In the genomic region with DNA sequence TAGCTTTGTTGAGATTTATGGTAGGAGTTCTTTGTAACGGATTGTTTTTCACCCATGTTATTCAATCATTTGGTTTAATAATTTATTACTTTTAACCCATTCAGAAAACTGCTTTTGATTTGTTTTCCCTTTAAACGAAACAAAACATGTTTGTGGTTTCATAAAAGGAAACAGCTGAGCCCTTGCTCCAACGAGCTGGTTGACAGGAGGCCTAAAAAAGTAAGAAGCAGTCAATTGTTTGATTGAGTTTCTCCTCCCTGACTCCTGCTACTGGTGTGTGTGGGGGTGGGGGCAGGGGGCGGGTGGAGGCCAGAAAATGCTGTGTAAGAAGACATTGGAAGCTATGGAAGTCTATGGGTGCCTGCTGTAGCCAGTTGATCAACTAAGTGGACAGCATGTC, we compare ENCODE assay signal across 21 cellular contexts.
DNase-seq lines count a peak whose midpoint lies in the region; ATAC-seq, FAIRE-seq and TF ChIP-seq lines count a peak whose summit lies in the region.
"Had no signal": no experiment of that assay in that cellular context is flagged by ENCODE, and none has a peak within 500 bp of the region (broad histone marks: within the 10 kb centered on the region; RNA-seq: fewer than 3 reads in every experiment).

No MANE protein-coding gene starts in this region.

- H3K4me1 ChIP-seq in BLaER1 treated with 17β-estradiol and CSF1 and Interleukin-3, amounts not matched to agents 10 nM and 100 nM, result peaks cover 0 to 21% (median 8%) of the 10 kb centered on the region in 10 experiments; a peak in 11 of 20 replicates
- no peaks in the 10 kb centered on the region for H3K4me1 ChIP-seq in GM12878 (ENCODE audit: control insufficient read depth, insufficient read depth, low read length)
- H3K4me1 ChIP-seq: HAP-1 had no signal

- H3K9me3 Mint-ChIP-seq in stimulated activated naive B cell treated with anti-CD40 and anti-IgM and Interleukin-4, amounts not matched to agents 10 μg/mL and 1 μg/mL and 100 μg/mL, for 72 hours, result no peaks in the 10 kb centered on the region
- no peaks in the 10 kb centered on the region for H3K9me3 Mint-ChIP-seq in T-cell
- H3K9me3 Mint-ChIP-seq: CD8-positive, alpha-beta memory T cell had no signal

- TF ChIP-seq POLR2A in GM12878 (IDR thresholded peaks at IDR 0.05; ENCODE audit: low read depth, low read length), result no peak

- H3K9me3 ChIP-seq in BLaER1 treated with 17β-estradiol and CSF1 and Interleukin-3, amounts not matched to agents 10 nM and 100 nM (replicated peaks in 1 of 11), result 0 out of 22 replicates have a peak, but pooled peaks cover 0 to 3% (median 0%) of the 10 kb centered on the region in 11 experiments
- no peaks in the 10 kb centered on the region for H3K9me3 ChIP-seq in GM12878 (replicated peaks; ENCODE audit: control insufficient read depth, insufficient read depth, low read length)
- H3K9me3 ChIP-seq: HAP-1 had no signal

- TF ChIP-seq RAD21 in GM12878 (IDR thresholded peaks at IDR 0.05; ENCODE audit: insufficient read depth, low read depth, low read length), result no peak

- BruUV-seq in GM12878 (replicated peaks; lab: Mats Ljungman, UMichigan), result no TSS peak

- 1% methylated on average over 4 of the region's 4 CpGs for WGBS in GM12878 (ENCODE audit: insufficient coverage, insufficient replicate concordance, low lambda C conversion rate, missing lambda C conversion rate)

- no peak overlapping the region for H3K4me3 ChIP-seq in BLaER1 treated with 17β-estradiol and CSF1 and Interleukin-3, amounts not matched to agents 10 nM and 100 nM
- no peak overlapping the region for H3K4me3 ChIP-seq in GM12878
- H3K4me3 ChIP-seq: GM23248, HAP-1, K562 had no signal

- in situ Hi-C loops in GM12878 (cut with MboI), result loop anchor here (25.0 kb wide), 1 partner anchor 531 kb away; no protein-coding TSS in a partner anchor

- no peak overlapping the region for H3K27ac Mint-ChIP-seq in stimulated activated naive B cell treated with anti-CD40 and anti-IgM and Interleukin-4, amounts not matched to agents 10 μg/mL and 1 μg/mL and 100 μg/mL, for 72 hours
- H3K27ac Mint-ChIP-seq in T-cell, result no peak overlapping the region
- H3K27ac Mint-ChIP-seq: CD4-positive, CD25-positive, alpha-beta regulatory T cell; CD8-positive, alpha-beta memory T cell had no signal

- peak overlapping the region in 8 of 11 experiments; percentile 26 to 60 (median 35); a peak in 13 of 22 replicates for H3K4me2 ChIP-seq in BLaER1 treated with 17β-estradiol and CSF1 and Interleukin-3, amounts not matched to agents 10 nM and 100 nM
- no peak overlapping the region for H3K4me2 ChIP-seq in GM12878 (ENCODE audit: control insufficient read depth, insufficient read depth)

- peak; percentile 57 for ATAC-seq in GM19438 (IDR thresholded peaks at IDR 0.05; ENCODE audit: low read depth, unreplicated experiment)
- no peak for ATAC-seq in GM12878
- no peak for ATAC-seq in GM21717 (IDR thresholded peaks at IDR 0.05; ENCODE audit: unreplicated experiment)
- ATAC-seq in stimulated activated naive B cell treated with anti-CD40 and anti-IgM and Interleukin-4, amounts not matched to agents 10 μg/mL and 1 μg/mL and 100 μg/mL, for 72 hours (replicated peaks), result no peak
- no peak for ATAC-seq in T-cell (replicated peaks in 1 of 4)
- ATAC-seq: K562 had no signal

- intact Hi-C loops in GM12878 (cut with micrococcal nuclease; ENCODE audit: unreplicated experiment), result no loop called here

- peaks cover 0 to 6% of the 10 kb centered on the region in 2 donors for H3K27me3 Mint-ChIP-seq in stimulated activated naive B cell treated with anti-CD40 and anti-IgM and Interleukin-4, amounts not matched to agents 10 μg/mL and 1 μg/mL and 100 μg/mL, for 72 hours
- peaks cover 0 to 7% of the 10 kb centered on the region in 2 donors for H3K27me3 Mint-ChIP-seq in T-cell
- H3K27me3 Mint-ChIP-seq: CD4-positive, CD25-positive, alpha-beta regulatory T cell had no signal

- peaks cover 4% of the 10 kb centered on the region in 2 donors for H3K4me1 Mint-ChIP-seq in stimulated activated naive B cell treated with anti-CD40 and anti-IgM and Interleukin-4, amounts not matched to agents 10 μg/mL and 1 μg/mL and 100 μg/mL, for 72 hours
- H3K4me1 Mint-ChIP-seq in T-cell, result peaks cover 0 to 5% (median 0%) of the 10 kb centered on the region in 3 donors
- H3K4me1 Mint-ChIP-seq: CD4-positive, CD25-positive, alpha-beta regulatory T cell; CD8-positive, alpha-beta memory T cell had no signal

- H2AFZ ChIP-seq in GM12878 (ENCODE audit: control insufficient read depth, low read depth, low read length), result no peak overlapping the region
- H2AFZ ChIP-seq: GM23248 had no signal

- no peak for TF ChIP-seq EP300 in GM12878 (IDR thresholded peaks at IDR 0.05; ENCODE audit: borderline replicate concordance in 1 of 2, control insufficient read depth in 1 of 2, low read depth in 2 of 2, low read length in 2 of 2)

- TF ChIP-seq CTCF in GM12878 (IDR thresholded peaks at IDR 0.05 in 2 of 3, conservative IDR thresholded peaks at IDR 0.05 in 1 of 3; ENCODE audit: control insufficient read depth in 2 of 3, extremely low read depth in 1 of 3, insufficient read depth in 1 of 3, low read depth in 3 of 3, low read length in 3 of 3), result no peak

- POLR2A ChIA-PET in GM12878 (lab: Charles Lee), result no interaction called here
- POLR2A ChIA-PET in T-cell (lab: Charles Lee), result no interaction called here

- H3K36me3 ChIP-seq in BLaER1 treated with 17β-estradiol and CSF1 and Interleukin-3, amounts not matched to agents 10 nM and 100 nM, result no peaks in the 10 kb centered on the region
- H3K36me3 ChIP-seq in GM12878 (ENCODE audit: control insufficient read depth in 2 of 2, insufficient read depth in 2 of 2, low read length in 1 of 2), result no peaks in the 10 kb centered on the region
- H3K36me3 ChIP-seq: HAP-1 had no signal

- H3K36me3 Mint-ChIP-seq in stimulated activated naive B cell treated with anti-CD40 and anti-IgM and Interleukin-4, amounts not matched to agents 10 μg/mL and 1 μg/mL and 100 μg/mL, for 72 hours, result peaks cover 0 to 4% of the 10 kb centered on the region in 2 donors
- H3K36me3 Mint-ChIP-seq in T-cell, result no peaks in the 10 kb centered on the region
- H3K36me3 Mint-ChIP-seq: CD4-positive, CD25-positive, alpha-beta regulatory T cell; CD8-positive, alpha-beta memory T cell had no signal

- H3K9ac ChIP-seq in BLaER1 treated with 17β-estradiol and CSF1 and Interleukin-3, amounts not matched to agents 10 nM and 100 nM, result no peak overlapping the region
- H3K9ac ChIP-seq in GM12878 (ENCODE audit: control insufficient read depth, insufficient read depth, low read length), result no peak overlapping the region
- H3K9ac ChIP-seq: GM23248 had no signal

- no peaks in the 10 kb centered on the region for H4K20me1 ChIP-seq in BLaER1 treated with 17β-estradiol and CSF1 and Interleukin-3, amounts not matched to agents 10 nM and 100 nM
- no peaks in the 10 kb centered on the region for H4K20me1 ChIP-seq in GM12878 (ENCODE audit: control insufficient read depth, insufficient read depth)

- H3K79me2 ChIP-seq in GM12878 (ENCODE audit: control insufficient read depth, insufficient read depth, low read length), result no peaks in the 10 kb centered on the region

- CTCF ChIA-PET in GM12878 (lab: Yijun Ruan, JAX) (no interaction called here), T-cell (lab: Charles Lee) (interaction anchor here in 1 of 2 donors (0.8 kb wide), 1 partner anchor 11 kb away, joined by 3 read pairs; no protein-coding TSS in a partner anchor)

- SMC1A ChIA-PET in GM12878 (lab: Charles Lee; ENCODE audit: uncharacterized antibody, unreplicated experiment), result interaction anchor here (1.9 kb wide), 1 partner anchor 11 kb away, joined by 7 read pairs; no protein-coding TSS in a partner anchor

- RAD21 ChIA-PET in GM12878 (lab: Charles Lee; ENCODE audit: unreplicated experiment), result interaction anchor here (0.6 kb wide), 1 partner anchor 11 kb away, joined by 3 read pairs; no protein-coding TSS in a partner anchor

- no peak overlapping the region for H3K4me3 Mint-ChIP-seq in stimulated activated naive B cell treated with anti-CD40 and anti-IgM and Interleukin-4, amounts not matched to agents 10 μg/mL and 1 μg/mL and 100 μg/mL, for 72 hours
- no peak overlapping the region for H3K4me3 Mint-ChIP-seq in T-cell
- H3K4me3 Mint-ChIP-seq: CD4-positive, CD25-positive, alpha-beta regulatory T cell; CD8-positive, alpha-beta memory T cell had no signal

- no peak overlapping the region for H3K27ac ChIP-seq in BLaER1 treated with 17β-estradiol and CSF1 and Interleukin-3, amounts not matched to agents 10 nM and 100 nM
- no peak overlapping the region for H3K27ac ChIP-seq in GM12878 (ENCODE audit: control insufficient read depth, insufficient read depth)
- H3K27ac ChIP-seq: GM23248, HL-60 had no signal

- no peak for FAIRE-seq in GM12878 (lab: Jason Lieb, UNC)
- FAIRE-seq: G401.6, GM12892, K562 had no signal

- peaks cover 43 to 71% (median 62%) of the 10 kb centered on the region in 11 experiments for H3K27me3 ChIP-seq in BLaER1 treated with 17β-estradiol and CSF1 and Interleukin-3, amounts not matched to agents 10 nM and 100 nM
- H3K27me3 ChIP-seq in GM12878 (replicated peaks in 1 of 2; ENCODE audit: control insufficient read depth in 2 of 2, insufficient read depth in 2 of 2, low read length in 1 of 2), result no peaks in the 10 kb centered on the region

- DNase-seq in GM12878 (ENCODE audit: low read depth, low spot score) (no peak), left kidney (ENCODE audit: low read depth, low spot score) (peak; percentile 2), T-cell (no peak)
- no peak for DNase-seq in stimulated activated CD4-positive, alpha-beta T cell treated with anti-CD3 and anti-CD28 coated beads, Interleukin-1b, Interleukin-23, amount 100 ng/mL, for 48 hours
- no peak for DNase-seq in stimulated activated naive B cell treated with anti-CD40 and anti-IgM and Interleukin-4, amounts not matched to agents 10 μg/mL and 1 μg/mL and 100 μg/mL, for 72 hours
- DNase-seq: 8988T; C1 segment of cervical spinal cord; CD4-positive, CD25-positive, alpha-beta regulatory T cell; CD8-positive, alpha-beta memory T cell; COR-L47; DMS 273 treated with DMSO at 0.1 percent for 48 hours; DMS53; GM23248 had no signal

TF ChIP-seq in GM12878, 131 proteins besides CTCF, POLR2A, EP300 and RAD21 (continues in another document):
- TF ChIP-seq, protein P1, sequence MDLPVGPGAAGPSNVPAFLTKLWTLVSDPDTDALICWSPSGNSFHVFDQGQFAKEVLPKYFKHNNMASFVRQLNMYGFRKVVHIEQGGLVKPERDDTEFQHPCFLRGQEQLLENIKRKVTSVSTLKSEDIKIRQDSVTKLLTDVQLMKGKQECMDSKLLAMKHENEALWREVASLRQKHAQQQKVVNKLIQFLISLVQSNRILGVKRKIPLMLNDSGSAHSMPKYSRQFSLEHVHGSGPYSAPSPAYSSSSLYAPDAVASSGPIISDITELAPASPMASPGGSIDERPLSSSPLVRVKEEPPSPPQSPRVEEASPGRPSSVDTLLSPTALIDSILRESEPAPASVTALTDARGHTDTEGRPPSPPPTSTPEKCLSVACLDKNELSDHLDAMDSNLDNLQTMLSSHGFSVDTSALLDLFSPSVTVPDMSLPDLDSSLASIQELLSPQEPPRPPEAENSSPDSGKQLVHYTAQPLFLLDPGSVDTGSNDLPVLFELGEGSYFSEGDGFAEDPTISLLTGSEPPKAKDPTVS (IDR thresholded peaks at IDR 0.05; ENCODE audit: low read depth, low read length), result no peak
- TF ChIP-seq PML (IDR thresholded peaks at IDR 0.05; ENCODE audit: low read length), result no peak
- TF ChIP-seq ZBED1 (IDR thresholded peaks at IDR 0.05; ENCODE audit: borderline replicate concordance), result no peak
- no peak for TF ChIP-seq ZNF384 (IDR thresholded peaks at IDR 0.05; ENCODE audit: borderline replicate concordance, low read depth, low read length)
